ENCODE assay signal across 1 cellular context in genomic region chr10:115503546-115503945, GRCh38.
TF ChIP-seq lines count a peak whose summit lies in the region.

No MANE protein-coding gene starts in this region.

TF ChIP-seq in GM23338, 12 proteins besides CTCF, POLR2A, EP300 and RAD21 (continued from another document):
- TF ChIP-seq ZNF462 (CRISPR knock-in tag; IDR thresholded peaks at IDR 0.05) (no peak), ZNF331 (CRISPR knock-in tag; IDR thresholded peaks at IDR 0.05; ENCODE audit: low read depth) (no peak), CREB1 (CRISPR knock-in tag; IDR thresholded peaks at IDR 0.05; ENCODE audit: low read depth) (no peak), NANOG (IDR thresholded peaks at IDR 0.05; ENCODE audit: borderline replicate concordance) (no peak)
